Comparison of ENCODE assay signal across 9 cellular contexts in the genomic region with DNA sequence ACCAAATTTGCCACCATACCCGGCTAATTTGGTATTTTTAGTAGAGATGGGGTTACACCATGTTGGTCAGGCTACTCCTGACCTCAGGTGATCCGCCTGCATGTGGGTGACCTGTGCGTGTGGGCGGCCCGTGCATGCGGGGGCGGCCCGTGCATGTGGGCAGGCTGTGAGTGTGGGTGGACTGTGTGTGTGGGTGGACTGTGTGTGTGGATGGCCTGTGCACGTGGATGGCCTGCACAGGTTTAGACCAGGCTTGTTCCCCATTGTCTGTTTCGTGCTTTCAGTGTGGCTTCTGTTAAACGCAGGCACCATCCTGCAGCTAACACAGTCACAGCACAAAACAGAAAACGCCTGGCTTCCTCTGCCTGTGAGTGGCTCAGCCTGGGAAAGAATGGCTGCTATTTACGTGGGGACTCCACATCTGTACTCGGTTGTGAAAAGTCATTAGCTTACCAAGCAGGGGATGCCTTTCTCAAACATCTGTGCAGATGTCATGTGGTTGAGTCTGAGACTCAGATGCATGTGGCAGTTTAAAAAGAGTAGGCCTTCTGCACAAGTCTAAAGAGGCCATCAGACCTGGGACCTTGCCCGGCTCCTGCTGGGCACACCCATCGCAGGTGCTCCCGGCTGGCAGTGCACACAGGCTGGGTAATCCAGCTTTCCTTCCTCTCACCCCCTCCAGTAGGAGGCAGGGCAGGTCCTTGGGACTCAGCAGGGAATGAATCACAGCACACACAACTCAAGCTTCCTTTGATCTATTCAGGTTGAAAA.
DNase-seq lines count a peak whose midpoint lies in the region; ATAC-seq, FAIRE-seq and TF ChIP-seq lines count a peak whose summit lies in the region.
"Had no signal": no experiment of that assay in that cellular context is flagged by ENCODE, and none has a peak within 500 bp of the region (broad histone marks: within the 10 kb centered on the region; RNA-seq: fewer than 3 reads in every experiment).

No MANE protein-coding gene starts in this region.

- no peaks in the 10 kb centered on the region for H3K27me3 Mint-ChIP-seq in activated CD8-positive, alpha-beta T cell treated with anti-CD3 and anti-CD28 coated beads for 36 hours

- no peak overlapping the region for H3K4me3 Mint-ChIP-seq in activated CD8-positive, alpha-beta T cell treated with anti-CD3 and anti-CD28 coated beads for 36 hours

- CTCF ChIA-PET in activated CD8-positive, alpha-beta T cell treated with anti-CD3 and anti-CD28 coated beads for 36 hours (lab: Charles Lee) = interaction anchor here (0.9 to 1.2 kb wide), 2 partner anchors 62 to 130 kb away, joined by 3 read pairs; no protein-coding TSS in a partner anchor

- H3K4me3 ChIP-seq in epithelial cell of proximal tubule (ENCODE audit: low read depth, low read length) (no peak overlapping the region), pancreas (no peak overlapping the region)

- H3K27me3 ChIP-seq in pancreas = no peaks in the 10 kb centered on the region

- H3K9me3 ChIP-seq in pancreas = no peaks in the 10 kb centered on the region

- TF ChIP-seq CTCF in epithelial cell of proximal tubule (conservative IDR thresholded peaks at IDR 0.05; ENCODE audit: low read depth, low read length) (peak; percentile 80), pancreas (IDR thresholded peaks at IDR 0.05) (peak in 1 of 4 donors; percentile 33)
- no peak for TF ChIP-seq CTCF in activated CD8-positive, alpha-beta T cell treated with anti-CD3 and anti-CD28 coated beads for 36 hours (IDR thresholded peaks at IDR 0.05)

- H3K27ac ChIP-seq in pancreas = no peak overlapping the region

- POLR2A ChIA-PET in activated CD8-positive, alpha-beta T cell treated with anti-CD3 and anti-CD28 coated beads for 36 hours (lab: Charles Lee) = no interaction called here

- no peaks in the 10 kb centered on the region for H3K36me3 Mint-ChIP-seq in activated CD8-positive, alpha-beta T cell treated with anti-CD3 and anti-CD28 coated beads for 36 hours (ENCODE audit: low read depth)

- DNase-seq in Daoy (ENCODE audit: low read depth) = peak; percentile 70
- peak; percentile 82 for DNase-seq in NCI-H345 (lab: John Stamatoyannopoulos, UW)
- DNase-seq in epithelial cell of proximal tubule (ENCODE audit: low read depth) = peak; percentile 15
- DNase-seq in pancreas = peak; percentile 67 to 82 (median 70)
- no peak for DNase-seq in activated CD8-positive, alpha-beta T cell treated with anti-CD3 and anti-CD28 coated beads for 36 hours
- DNase-seq in activated CD4-positive, CD25-positive, alpha-beta regulatory T cell treated with anti-CD3 and anti-CD28 coated beads, Interleukin-2, amount 50 U/mL, for 72 hours = no peak
- no peak for DNase-seq in activated CD4-positive, CD25-positive, alpha-beta regulatory T cell (lab: John Stamatoyannopoulos, UW)
- DNase-seq: NCI-H2171 treated with DMSO at 0.1 percent for 48 hours had no signal

- no peak overlapping the region for H3K27ac Mint-ChIP-seq in activated CD8-positive, alpha-beta T cell treated with anti-CD3 and anti-CD28 coated beads for 36 hours

- no peaks in the 10 kb centered on the region for H3K9me3 Mint-ChIP-seq in activated CD8-positive, alpha-beta T cell treated with anti-CD3 and anti-CD28 coated beads for 36 hours

- peak; percentile 94 to 99 (median 96) for ATAC-seq in pancreas
- no peak for ATAC-seq in activated CD8-positive, alpha-beta T cell treated with anti-CD3 and anti-CD28 coated beads for 36 hours
- ATAC-seq in activated CD4-positive, CD25-positive, alpha-beta regulatory T cell treated with anti-CD3 and anti-CD28 coated beads, Interleukin-2, amount 50 U/mL, for 24 hours = no peak

- H3K4me1 ChIP-seq in pancreas = no peaks in the 10 kb centered on the region

- FAIRE-seq in pancreas (lab: Jason Lieb, UNC) = no peak

- WGBS in pancreas, 2 donors = 66 to 70% methylated on average over 17 of the region's 17 CpGs

- no peaks in the 10 kb centered on the region for H3K36me3 ChIP-seq in pancreas

- no peaks in the 10 kb centered on the region for H3K4me1 Mint-ChIP-seq in activated CD8-positive, alpha-beta T cell treated with anti-CD3 and anti-CD28 coated beads for 36 hours (ENCODE audit: low read depth)

- intact Hi-C loops in pancreas (cut with DNase I) = no loop called here
- intact Hi-C loops in activated CD8-positive, alpha-beta T cell treated with anti-CD3 and anti-CD28 coated beads for 36 hours (cut with micrococcal nuclease) = no loop called here

Comparison
In these comparisons a context has a peak if more than half of its experiments do, and no peak if none do; other contexts are left out.
1. DNase-seq: peak in Daoy (single experiment), NCI-H345 (single experiment), epithelial cell of proximal tubule (single experiment) and pancreas (6 of 6); none in activated CD8-positive, alpha-beta T cell treated with anti-CD3 and anti-CD28 coated beads for 36 hours (single experiment), activated CD4-positive, CD25-positive, alpha-beta regulatory T cell treated with anti-CD3 and anti-CD28 coated beads, Interleukin-2, amount 50 U/mL, for 72 hours (single experiment) and activated CD4-positive, CD25-positive, alpha-beta regulatory T cell (0 of 4).
2. ATAC-seq: peak in pancreas (4 of 4); none in activated CD8-positive, alpha-beta T cell treated with anti-CD3 and anti-CD28 coated beads for 36 hours (single experiment) and activated CD4-positive, CD25-positive, alpha-beta regulatory T cell treated with anti-CD3 and anti-CD28 coated beads, Interleukin-2, amount 50 U/mL, for 24 hours (0 of 2).